25 cellular contexts compared by ENCODE assay signal in the genomic region with DNA sequence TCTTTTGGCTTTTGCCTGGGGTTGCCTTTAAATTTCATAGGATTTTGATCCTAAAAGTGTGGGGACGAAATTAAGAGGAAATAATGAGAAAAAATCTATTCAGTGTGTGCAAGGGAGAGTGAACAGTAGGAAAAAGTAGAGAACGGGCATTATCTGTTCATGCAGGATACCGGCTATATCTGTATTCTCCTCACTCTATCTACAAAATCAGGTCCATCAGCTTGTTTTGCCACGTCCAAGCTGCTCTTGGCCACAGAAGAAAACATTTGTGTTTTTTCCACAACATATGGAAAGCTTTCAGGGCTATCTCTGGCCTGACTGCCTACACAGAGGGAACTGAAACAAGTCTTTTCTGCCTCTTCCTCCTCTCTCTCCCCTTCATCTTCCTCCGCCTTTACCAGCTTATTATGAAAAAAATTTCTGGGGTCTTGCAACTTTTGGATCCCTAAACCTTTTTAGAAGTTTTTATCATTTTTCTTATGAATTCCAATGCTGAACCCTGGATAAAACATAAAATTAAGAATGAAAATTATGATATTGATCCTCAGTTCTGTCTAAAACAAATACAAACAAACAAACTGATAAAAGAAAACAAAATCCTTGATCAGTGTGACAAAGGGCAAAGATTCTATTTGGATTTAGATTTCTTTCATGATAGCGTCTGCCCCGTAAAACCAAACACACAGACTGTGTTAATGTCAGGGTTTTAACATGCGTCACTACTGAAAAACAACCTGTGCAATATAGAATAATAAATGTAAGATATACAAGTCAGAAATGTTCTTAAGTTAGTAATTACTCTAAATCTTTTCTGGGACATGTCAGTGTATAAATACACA.
"Had no signal": no experiment of that assay in that cellular context is flagged by ENCODE, and none has a peak within 500 bp of the region (broad histone marks: within the 10 kb centered on the region; RNA-seq: fewer than 3 reads in every experiment).

No MANE protein-coding gene starts in this region.

- H3K4me2 ChIP-seq: KMS-11 had no signal

- H3K4me1 ChIP-seq: SJCRH30 had no signal

- H3K9ac ChIP-seq: KMS-11 had no signal

- H3K4me3 ChIP-seq: MG63, SJCRH30 had no signal

- H3K27ac ChIP-seq: KMS-11, SJCRH30 had no signal

- H3K36me3 ChIP-seq: MG63, SJCRH30 had no signal

- FAIRE-seq: astrocyte, TTC549 had no signal

- H3K9me3 ChIP-seq: MG63, SJCRH30 had no signal

- DNase-seq: activated B cell treated with CpG ODN at 0.5 μM for 24 hours; activated CD4-positive, alpha-beta T cell treated with anti-CD3 and anti-CD28 coated beads for 1 hour; activated CD4-positive, alpha-beta T cell treated with anti-CD3 and anti-CD28 coated beads, Interleukin-2, amount 10 ng/mL, durations not matched to agents 24 days and 14 days; activated CD4-positive, alpha-beta T cell treated with anti-CD3 and anti-CD28 coated beads, Interleukin-2, amount 50 U/mL, for 48 hours; activated CD8-positive, alpha-beta memory T cell treated with anti-CD3 and anti-CD28 coated beads, Interleukin-2, amount 10 ng/mL, durations not matched to agents 7 days and 5 days; activated effector memory CD4-positive, alpha-beta T cell treated with Interleukin-2 at 50 U/mL for 16 hours; activated naive CD4-positive, alpha-beta T cell; activated T-cell treated with anti-CD3 and anti-CD28 coated beads, Interleukin-2, amount 50 U/mL, for 24 hours; amygdala; MG63; NCI-H1092; NCI-H1417; NCI-H1930; NCI-H2171; NCI-H345; NCI-H510A; NCI-H526 treated with DMSO at 0.1 percent for 48 hours; NCI-H82; NK-92 treated with Interleukin-12 subunit alpha and Interleukin-12 subunit beta, amount 100 ng/mL, for 24 hours; SJCRH30; T-helper 17 cell; T-helper 9 cell had no signal

- H3K27me3 ChIP-seq: MG63, SJCRH30 had no signal

- ATAC-seq: activated CD8-positive, alpha-beta memory T cell treated with anti-CD3 and anti-CD28 coated beads, Interleukin-2, amount 10 ng/mL, durations not matched to agents 7 days and 5 days; T-helper 17 cell had no signal
